In genomic region chr1:119286587-119287181, GRCh38 we compare ENCODE assay signal across 9 cellular contexts.
DNase-seq lines count a peak whose midpoint lies in the region; ATAC-seq, FAIRE-seq and TF ChIP-seq lines count a peak whose summit lies in the region.
"Had no signal": no experiment of that assay in that cellular context is flagged by ENCODE, and none has a peak within 500 bp of the region (broad histone marks: within the 10 kb centered on the region; RNA-seq: fewer than 3 reads in every experiment).

No MANE protein-coding gene starts in this region.

- peaks cover 13% of the 10 kb centered on the region for H3K4me1 ChIP-seq in keratinocyte (ENCODE audit: control insufficient read depth, extremely low read depth, insufficient read depth, low read length)

- H3K27me3 Mint-ChIP-seq in activated T-cell treated with anti-CD3 and anti-CD28 coated beads, Interleukin-2, amount 50 U/mL, for 4 hours (ENCODE audit: low read depth) = peaks cover 7% of the 10 kb centered on the region

- FAIRE-seq in keratinocyte (lab: Jason Lieb, UNC) (no peak), urothelium cell line (lab: Jason Lieb, UNC) (no peak)

- H3K4me3 Mint-ChIP-seq in activated T-cell treated with anti-CD3 and anti-CD28 coated beads, Interleukin-2, amount 50 U/mL, for 4 hours = no peak overlapping the region

- DNase-seq in stimulated activated CD4-positive, alpha-beta T cell treated with anti-CD3 and anti-CD28 coated beads, Interleukin-15, amount 100 ng/mL, for 24 hours = peak; percentile 28
- DNase-seq in stimulated activated CD4-positive, alpha-beta T cell treated with anti-CD3 and anti-CD28 coated beads, Interleukin-4, amount 100 ng/mL, for 1 hour = no peak
- no peak for DNase-seq in HFF-Myc (ENCODE audit: extremely low read depth, low read depth)
- DNase-seq in NCI-H1694 (lab: John Stamatoyannopoulos, UW) = peak; percentile 19
- no peak for DNase-seq in activated T-cell treated with anti-CD3 and anti-CD28 coated beads, Interleukin-2, amount 50 U/mL, for 4 hours
- DNase-seq in keratinocyte (ENCODE audit: low read depth, low spot score) = no peak
- peak; percentile 53 for DNase-seq in urothelium cell line (ENCODE audit: low spot score)
- no peak for DNase-seq in lower leg skin (ENCODE audit: low spot score in 2 of 2)

- H3K4me2 ChIP-seq in keratinocyte (ENCODE audit: control insufficient read depth, extremely low read depth, insufficient read depth, low read depth, low read length) = no peak overlapping the region

- TF ChIP-seq CTCF in HFF-Myc (IDR thresholded peaks at IDR 0.05; ENCODE audit: low read depth, low read length, missing control alignments) (peak; percentile 64), keratinocyte (optimal IDR thresholded peaks at IDR 0.05 in 1 of 3, IDR thresholded peaks at IDR 0.05 in 1 of 3, conservative IDR thresholded peaks at IDR 0.05 in 1 of 3; ENCODE audit: extremely low read depth in 1 of 3, insufficient read depth in 2 of 3, low read length in 3 of 3) (peak; percentile 65 to 72 (median 71)), lower leg skin (IDR thresholded peaks at IDR 0.05) (no peak)

- intact Hi-C loops in lower leg skin (cut with DNase I; ENCODE audit: low total_unique reads) = no loop called here

- H3K27ac ChIP-seq in keratinocyte (ENCODE audit: control insufficient read depth, insufficient read depth, low read length) = no peak overlapping the region
- H3K27ac ChIP-seq: thoracic aorta had no signal

- no peaks in the 10 kb centered on the region for H3K79me2 ChIP-seq in keratinocyte (ENCODE audit: control insufficient read depth, insufficient read depth, low read length)

- WGBS in lower leg skin, 2 donors = 55 to 61% methylated on average over 8 of the region's 8 CpGs

- no peaks in the 10 kb centered on the region for H3K27me3 ChIP-seq in keratinocyte (ENCODE audit: control insufficient read depth, extremely low read depth, insufficient read depth, low read length)

- H3K9ac ChIP-seq in keratinocyte (ENCODE audit: control insufficient read depth, extremely low read depth, insufficient read depth, low read length) = no peak overlapping the region

- no peaks in the 10 kb centered on the region for H3K36me3 ChIP-seq in keratinocyte (ENCODE audit: control insufficient read depth in 2 of 2, extremely low read depth in 1 of 2, insufficient read depth in 2 of 2, low read length in 2 of 2)
- H3K36me3 ChIP-seq: thoracic aorta had no signal

- dilution Hi-C loops in keratinocyte (cut with MboI; ENCODE audit: extremely low pct_ligation_motif_present, low sequenced_read_pairs) = no loop called here

- no peaks in the 10 kb centered on the region for H4K20me1 ChIP-seq in keratinocyte (ENCODE audit: control insufficient read depth, extremely low read depth, insufficient read depth, low read length)

- peak; percentile 66 to 76 for ATAC-seq in activated T-cell treated with anti-CD3 and anti-CD28 coated beads, Interleukin-2, amount 50 U/mL, for 4 hours

- H3K4me3 ChIP-seq in HFF-Myc (replicated peaks; ENCODE audit: low read depth, low read length) (no peak overlapping the region), keratinocyte (ENCODE audit: control insufficient read depth in 2 of 3, extremely low read depth in 1 of 3, insufficient read depth in 2 of 3, low read depth in 1 of 3, low read length in 3 of 3) (no peak overlapping the region), lower leg skin (ENCODE audit: low read depth, poor library complexity, severe bottlenecking) (no peak overlapping the region)
- H3K4me3 ChIP-seq: thoracic aorta had no signal

- TF ChIP-seq POLR2A in lower leg skin (IDR thresholded peaks at IDR 0.05) = no peak

- no peak overlapping the region for H2AFZ ChIP-seq in keratinocyte (ENCODE audit: control insufficient read depth, low read length)

- H3K9me3 Mint-ChIP-seq in activated T-cell treated with anti-CD3 and anti-CD28 coated beads, Interleukin-2, amount 50 U/mL, for 4 hours = no peaks in the 10 kb centered on the region

- no peaks in the 10 kb centered on the region for H3K9me1 ChIP-seq in keratinocyte (ENCODE audit: control insufficient read depth, extremely low read depth, insufficient read depth, low read length)

- no peaks in the 10 kb centered on the region for H3K36me3 Mint-ChIP-seq in activated T-cell treated with anti-CD3 and anti-CD28 coated beads, Interleukin-2, amount 50 U/mL, for 4 hours (ENCODE audit: insufficient read depth)

- H3K9me3 ChIP-seq in keratinocyte (ENCODE audit: control insufficient read depth, low read depth, low read length) = no peaks in the 10 kb centered on the region
- H3K9me3 ChIP-seq: thoracic aorta had no signal

- H3K4me1 Mint-ChIP-seq in activated T-cell treated with anti-CD3 and anti-CD28 coated beads, Interleukin-2, amount 50 U/mL, for 4 hours (ENCODE audit: low read depth) = no peaks in the 10 kb centered on the region

Comparison
In these comparisons a context has a peak if more than half of its experiments do, and no peak if none do; other contexts are left out.
1. DNase-seq: peak in stimulated activated CD4-positive, alpha-beta T cell treated with anti-CD3 and anti-CD28 coated beads, Interleukin-15, amount 100 ng/mL, for 24 hours (single experiment), NCI-H1694 (single experiment) and urothelium cell line (single experiment); none in stimulated activated CD4-positive, alpha-beta T cell treated with anti-CD3 and anti-CD28 coated beads, Interleukin-4, amount 100 ng/mL, for 1 hour (single experiment), HFF-Myc (single experiment), activated T-cell treated with anti-CD3 and anti-CD28 coated beads, Interleukin-2, amount 50 U/mL, for 4 hours (single experiment), keratinocyte (single experiment) and lower leg skin (0 of 2).
2. CTCF ChIP-seq: peak in HFF-Myc (single experiment) and keratinocyte (3 of 3); none in lower leg skin (0 of 3).